8 cellular contexts compared by ENCODE assay signal in genomic region chr14:64303471-64303917, GRCh38. TPM values are rescaled to one million over a fixed set of nuclear protein-coding genes. Genes with fewer than 3 reads are reported as not detected.
DNase-seq lines count a peak whose midpoint lies in the region; ATAC-seq, FAIRE-seq and TF ChIP-seq lines count a peak whose summit lies in the region.

No MANE protein-coding gene starts in this region.

- 18 to 23% methylated on average over 4 of the region's 4 CpGs for WGBS in thyroid gland, 2 donors

- H3K27me3 ChIP-seq in HL-60 (ENCODE audit: insufficient read depth, poor library complexity, severe bottlenecking) (no peaks in the 10 kb centered on the region), brain microvascular endothelial cell (replicated peaks) (no peaks in the 10 kb centered on the region), thyroid gland (no peaks in the 10 kb centered on the region)

- intact Hi-C loops in thyroid gland (cut with DNase I): loop anchor here (10.0 kb wide), 1 partner anchor 509 kb away; no protein-coding TSS in a partner anchor

- H3K27ac ChIP-seq in HL-60 (replicated peaks) (no peak overlapping the region), brain microvascular endothelial cell (no peak overlapping the region), thyroid gland (no peak overlapping the region)

- peak; percentile 15 for TF ChIP-seq CTCF in HL-60 (IDR thresholded peaks at IDR 0.05; ENCODE audit: insufficient read depth, low read length)
- TF ChIP-seq CTCF in brain microvascular endothelial cell (IDR thresholded peaks at IDR 0.05; ENCODE audit: low read depth, low read length, missing control alignments): peak; percentile 58
- TF ChIP-seq CTCF in thyroid gland (IDR thresholded peaks at IDR 0.05): peak; percentile 45 to 90 (median 73)

- TF ChIP-seq POLR2A in thyroid gland (IDR thresholded peaks at IDR 0.05): no peak

- H3K9me3 ChIP-seq in thyroid gland: no peaks in the 10 kb centered on the region

- in situ Hi-C loops in brain microvascular endothelial cell (cut with HindIII; ENCODE audit: low pct_ligation_motif_present, low sequenced_read_pairs): no loop called here

- H3K4me3 ChIP-seq in HL-60 (replicated peaks; ENCODE audit: insufficient read depth, low read length): no peak overlapping the region
- no peak overlapping the region for H3K4me3 ChIP-seq in brain microvascular endothelial cell (ENCODE audit: low read depth, low read length)
- no peak overlapping the region for H3K4me3 ChIP-seq in thyroid gland (replicated peaks in 1 of 3)

- DNase-seq in DMS153 treated with DMSO at 0.1 percent for 48 hours (lab: John Stamatoyannopoulos, UW; ENCODE audit: unreplicated experiment): peak; percentile 36
- peak in 1 of 2 experiments; percentile 1 for DNase-seq in HL-60 (ENCODE audit: low read depth in 1 of 2, low spot score in 1 of 2)
- DNase-seq in NCI-H748 (lab: John Stamatoyannopoulos, UW; ENCODE audit: unreplicated experiment): peak; percentile 82
- DNase-seq in brain microvascular endothelial cell: no peak
- no peak for DNase-seq in thyroid gland
- no peak for DNase-seq in NK-92 treated with Interleukin-12 subunit alpha and Interleukin-12 subunit beta, amount 100 ng/mL, for 24 hours (lab: John Stamatoyannopoulos, UW)

- no peak for ATAC-seq in HG03460 (IDR thresholded peaks at IDR 0.05; ENCODE audit: unreplicated experiment)

- FAIRE-seq in islet of Langerhans (lab: Jason Lieb, UNC): peak; percentile 99

- H3K36me3 ChIP-seq in brain microvascular endothelial cell (replicated peaks) (no peaks in the 10 kb centered on the region), thyroid gland (no peaks in the 10 kb centered on the region)

- H3K4me1 ChIP-seq in thyroid gland: no peaks in the 10 kb centered on the region

RNA-seq across cellular contexts. Expression of gene ESR2, which starts 9.3 kb away (rescaled TPM):
- 1 to 10 TPM in 1 of 4 donors, under 1 TPM in 2, not detected in 1; 0.27 to 1.0 (median 0.78) TPM for total RNA-seq in thyroid gland

Comparison
In these comparisons a context has a peak if more than half of its experiments do, and no peak if none do; other contexts are left out.
1. DNase-seq: peak in DMS153 treated with DMSO at 0.1 percent for 48 hours (single experiment) and NCI-H748 (single experiment); none in brain microvascular endothelial cell (single experiment), thyroid gland (0 of 2) and NK-92 treated with Interleukin-12 subunit alpha and Interleukin-12 subunit beta, amount 100 ng/mL, for 24 hours (single experiment).
2. CTCF ChIP-seq: peak in every context shown above with its lines; median percentile 73 in thyroid gland; 58 in brain microvascular endothelial cell; 15 in HL-60.